In genomic region chr3:46693038-46693896, GRCh38 we compare ENCODE assay signal across 8 cellular contexts. TPM values are rescaled to one million over a fixed set of nuclear protein-coding genes. Genes with fewer than 3 reads are reported as not detected.
DNase-seq lines count a peak whose midpoint lies in the region; TF ChIP-seq lines count a peak whose summit lies in the region.

A gene with protein sequence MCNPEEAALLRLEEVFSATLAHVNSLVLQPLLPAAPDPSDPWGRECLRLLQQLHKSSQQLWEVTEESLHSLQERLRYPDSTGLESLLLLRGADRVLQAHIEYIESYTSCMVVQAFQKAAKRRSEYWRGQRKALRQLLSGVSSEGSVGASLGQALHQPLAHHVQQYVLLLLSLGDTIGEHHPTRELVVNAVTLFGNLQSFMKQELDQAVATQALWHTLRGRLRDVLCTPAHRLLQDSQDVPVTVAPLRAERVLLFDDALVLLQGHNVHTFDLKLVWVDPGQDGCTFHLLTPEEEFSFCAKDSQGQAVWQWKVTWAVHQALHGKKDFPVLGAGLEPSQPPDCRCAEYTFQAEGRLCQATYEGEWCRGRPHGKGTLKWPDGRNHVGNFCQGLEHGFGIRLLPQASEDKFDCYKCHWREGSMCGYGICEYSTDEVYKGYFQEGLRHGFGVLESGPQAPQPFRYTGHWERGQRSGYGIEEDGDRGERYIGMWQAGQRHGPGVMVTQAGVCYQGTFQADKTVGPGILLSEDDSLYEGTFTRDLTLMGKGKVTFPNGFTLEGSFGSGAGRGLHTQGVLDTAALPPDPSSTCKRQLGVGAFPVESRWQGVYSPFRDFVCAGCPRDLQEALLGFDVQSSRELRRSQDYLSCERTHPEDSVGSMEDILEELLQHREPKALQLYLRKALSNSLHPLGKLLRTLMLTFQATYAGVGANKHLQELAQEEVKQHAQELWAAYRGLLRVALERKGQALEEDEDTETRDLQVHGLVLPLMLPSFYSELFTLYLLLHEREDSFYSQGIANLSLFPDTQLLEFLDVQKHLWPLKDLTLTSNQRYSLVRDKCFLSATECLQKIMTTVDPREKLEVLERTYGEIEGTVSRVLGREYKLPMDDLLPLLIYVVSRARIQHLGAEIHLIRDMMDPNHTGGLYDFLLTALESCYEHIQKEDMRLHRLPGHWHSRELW (minus strand): TSS chr3:46693679. CDS start chr3:46689440, 4,239 bp downstream.

- intact Hi-C loops in activated CD4-positive, alpha-beta memory T cell treated with anti-CD3 and anti-CD28 coated beads for 36 hours (cut with micrococcal nuclease), result no loop called here

- POLR2A ChIA-PET in activated CD4-positive, alpha-beta memory T cell treated with anti-CD3 and anti-CD28 coated beads for 36 hours (lab: Charles Lee), result interaction anchor here (0.7 to 1.1 kb wide), 2 partner anchors 152 to 597 kb away, joined by 3 to 4 read pairs; no protein-coding TSS in a partner anchor

- no peak for TF ChIP-seq CTCF in mesothelial cell of epicardium (IDR thresholded peaks at IDR 0.05; ENCODE audit: unreplicated experiment)

- H3K36me3 Mint-ChIP-seq in IgD-negative memory B cell, result no peaks in the 10 kb centered on the region
- no peaks in the 10 kb centered on the region for H3K36me3 Mint-ChIP-seq in activated CD4-positive, alpha-beta memory T cell treated with anti-CD3 and anti-CD28 coated beads for 36 hours
- no peaks in the 10 kb centered on the region for H3K36me3 Mint-ChIP-seq in mesothelial cell of epicardium

- H3K27ac Mint-ChIP-seq in IgD-negative memory B cell (peak within 1 kb of the TSS in 2 of 3 donors; percentile 23 to 39), mesothelial cell of epicardium (peak within 1 kb of the TSS; percentile 10)
- H3K27ac Mint-ChIP-seq in activated CD4-positive, alpha-beta memory T cell treated with anti-CD3 and anti-CD28 coated beads for 36 hours, result no peak within 1 kb of the TSS

- H3K4me3 Mint-ChIP-seq in IgD-negative memory B cell, result peak within 1 kb of the TSS; percentile 83 to 92 (median 89)
- peak within 1 kb of the TSS; percentile 76 for H3K4me3 Mint-ChIP-seq in activated CD4-positive, alpha-beta memory T cell treated with anti-CD3 and anti-CD28 coated beads for 36 hours
- peak within 1 kb of the TSS; percentile 57 for H3K4me3 Mint-ChIP-seq in mesothelial cell of epicardium

- H3K4me1 Mint-ChIP-seq in IgD-negative memory B cell (peaks cover 5 to 22% (median 14%) of the 10 kb centered on the region in 3 donors), mesothelial cell of epicardium (peaks cover 7% of the 10 kb centered on the region)
- H3K4me1 Mint-ChIP-seq in activated CD4-positive, alpha-beta memory T cell treated with anti-CD3 and anti-CD28 coated beads for 36 hours (ENCODE audit: low read depth), result peaks cover 49% of the 10 kb centered on the region

- H3K27me3 Mint-ChIP-seq in IgD-negative memory B cell (peaks cover 5% of the 10 kb centered on the region), mesothelial cell of epicardium (ENCODE audit: low read depth) (peaks cover 17% of the 10 kb centered on the region)
- no peaks in the 10 kb centered on the region for H3K27me3 Mint-ChIP-seq in activated CD4-positive, alpha-beta memory T cell treated with anti-CD3 and anti-CD28 coated beads for 36 hours

- DNase-seq in CD1c-positive myeloid dendritic cell (ENCODE audit: extremely low spot score) (peak; percentile 43), mesothelial cell of epicardium (ENCODE audit: low spot score in 2 of 2, unreplicated experiment in 2 of 2) (peak in 1 of 2 experiments; percentile 57), DMS79 treated with DMSO at 0.1 percent for 48 hours (lab: John Stamatoyannopoulos, UW) (no peak), NCI-H1436 treated with DMSO at 0.1 percent for 48 hours (lab: John Stamatoyannopoulos, UW) (no peak)
- DNase-seq in activated CD4-positive, alpha-beta memory T cell treated with anti-CD3 and anti-CD28 coated beads for 36 hours, result peak; percentile 74
- DNase-seq in effector CD4-positive, alpha-beta T cell, result peak; percentile 66
- peak; percentile 34 for DNase-seq in stimulated activated CD8-positive, alpha-beta memory T cell treated with anti-CD3 and anti-CD28 coated beads, Interleukin-4, amount 100 ng/mL, for 24 hours (ENCODE audit: low read depth)

- CTCF ChIA-PET in activated CD4-positive, alpha-beta memory T cell treated with anti-CD3 and anti-CD28 coated beads for 36 hours (lab: Charles Lee), result interaction anchor here (0.7 to 2.0 kb wide), 5 partner anchors 22 to 216 kb away, joined by 4 to 8 read pairs (median 5); no protein-coding TSS in a partner anchor

- H3K9me3 Mint-ChIP-seq in IgD-negative memory B cell (peaks cover 0 to 2% (median 0%) of the 10 kb centered on the region in 3 donors), mesothelial cell of epicardium (no peaks in the 10 kb centered on the region)
- no peaks in the 10 kb centered on the region for H3K9me3 Mint-ChIP-seq in activated CD4-positive, alpha-beta memory T cell treated with anti-CD3 and anti-CD28 coated beads for 36 hours

RNA-seq across cellular contexts. Expression of the gene that starts here (rescaled TPM):
- polyA plus RNA-seq in IgD-negative memory B cell, result 0.10 TPM
- 1 to 10 TPM; 4.0 to 4.3 TPM for total RNA-seq in activated CD4-positive, alpha-beta memory T cell treated with anti-CD3 and anti-CD28 coated beads for 36 hours
- total RNA-seq in mesothelial cell of epicardium, result 6.2 to 7.1 TPM (median 6.8 TPM) in 3 replicates

Comparison
In these comparisons a context has a peak if more than half of its experiments do, and no peak if none do; other contexts are left out.
1. DNase-seq: peak in CD1c-positive myeloid dendritic cell (single experiment), activated CD4-positive, alpha-beta memory T cell treated with anti-CD3 and anti-CD28 coated beads for 36 hours (single experiment), effector CD4-positive, alpha-beta T cell (single experiment) and stimulated activated CD8-positive, alpha-beta memory T cell treated with anti-CD3 and anti-CD28 coated beads, Interleukin-4, amount 100 ng/mL, for 24 hours (single experiment); none in DMS79 treated with DMSO at 0.1 percent for 48 hours (single experiment) and NCI-H1436 treated with DMSO at 0.1 percent for 48 hours (single experiment).
2. Peak in every context shown above with its lines, with median percentiles within 50 percentile points of each other: H3K4me3 Mint-ChIP-seq.